32 cellular contexts compared by ENCODE assay signal in genomic region chrX:44876767-44877166, GRCh38. TPM values are rescaled to one million over a fixed set of nuclear protein-coding genes. Genes with fewer than 3 reads are reported as not detected.
DNase-seq lines count a peak whose midpoint lies in the region; ATAC-seq, FAIRE-seq and TF ChIP-seq lines count a peak whose summit lies in the region.
"Had no signal": no experiment of that assay in that cellular context is flagged by ENCODE, and none has a peak within 500 bp of the region (broad histone marks: within the 10 kb centered on the region; RNA-seq: fewer than 3 reads in every experiment).

No MANE protein-coding gene starts in this region.

- intact Hi-C loops in CD4-positive, alpha-beta T cell (cut with DNase I, micrococcal nuclease), result loop anchor here (10.0 kb wide), 4 partner anchors 48 to 332 kb away; partner anchors contain the start of gene FUNDC1 (in 1 of the 2)
- intact Hi-C loops in adrenal gland (cut with DNase I), result no loop called here

- POLR2A ChIA-PET in CD4-positive, alpha-beta T cell (lab: Charles Lee), result no interaction called here
- POLR2A ChIA-PET in naive thymus-derived CD8-positive, alpha-beta T cell (lab: Charles Lee), result no interaction called here

- no peak for DNase-seq in CD4-positive, alpha-beta T cell
- DNase-seq in GM19239 (ENCODE audit: insufficient read length, low spot score), result no peak
- DNase-seq in adipocyte (ENCODE audit: low read depth), result no peak
- DNase-seq in naive thymus-derived CD8-positive, alpha-beta T cell, result no peak
- no peak for DNase-seq in NK-92 treated with Interleukin-12 subunit alpha and Interleukin-12 subunit beta, amount 100 ng/mL, for 24 hours (lab: John Stamatoyannopoulos, UW)
- no peak for DNase-seq in adrenal gland
- DNase-seq: activated CD4-positive, alpha-beta T cell treated with anti-CD3 and anti-CD28 coated beads, Interleukin-2, amount 50 U/mL, for 1 hour; activated naive CD4-positive, alpha-beta T cell treated with anti-CD3 and anti-CD28 coated beads for 36 hours; activated T-cell treated with anti-CD3 and anti-CD28 coated beads, Interleukin-2, amount 50 U/mL, for 4 hours; aorta; cortex of kidney; NCI-H1417 treated with DMSO at 0.1 percent for 48 hours; NCI-H2107; NCI-H446; stimulated activated naive CD8-positive, alpha-beta T cell treated with anti-CD3 and anti-CD28 coated beads, Interleukin-15, Interleukin-2, amounts not matched to agents 100 U/mL and 50 U/mL, for 24 hours; T-helper 9 cell; uterus; WERI-Rb-1 had no signal

- no peak for ATAC-seq in CD4-positive, alpha-beta T cell (ENCODE audit: poor library complexity)
- no peak for ATAC-seq in naive thymus-derived CD8-positive, alpha-beta T cell
- no peak for ATAC-seq in HG03095 (IDR thresholded peaks at IDR 0.05; ENCODE audit: unreplicated experiment)
- no peak for ATAC-seq in HG03175 (IDR thresholded peaks at IDR 0.05; ENCODE audit: unreplicated experiment)
- ATAC-seq: activated T-cell treated with anti-CD3 and anti-CD28 coated beads, Interleukin-2, amount 50 U/mL, for 4 hours; HCT116; stimulated activated naive CD8-positive, alpha-beta T cell treated with anti-CD3 and anti-CD28 coated beads, Interleukin-15, Interleukin-2, amounts not matched to agents 100 U/mL and 50 U/mL, for 24 hours had no signal

- H3K4me1 Mint-ChIP-seq in CD4-positive, alpha-beta T cell (ENCODE audit: low read depth), result peaks cover 51% of the 10 kb centered on the region
- H3K4me1 Mint-ChIP-seq in naive thymus-derived CD8-positive, alpha-beta T cell, result peaks cover 3 to 54% (median 24%) of the 10 kb centered on the region in 4 donors

- H3K27ac ChIP-seq in CD4-positive, alpha-beta T cell (ENCODE audit: low read depth, low read length), result no peak overlapping the region
- H3K27ac ChIP-seq in adrenal gland, result no peak overlapping the region
- H3K27ac ChIP-seq: KMS-11, SK-N-MC, thoracic aorta, WERI-Rb-1 had no signal

- H3K9me3 ChIP-seq in CD4-positive, alpha-beta T cell (ENCODE audit: control insufficient read depth, low read length), result no peaks in the 10 kb centered on the region
- H3K9me3 ChIP-seq in adipocyte (ENCODE audit: control insufficient read depth, low read length) (no peaks in the 10 kb centered on the region), adrenal gland (replicated peaks in 1 of 3) (no peaks in the 10 kb centered on the region)
- H3K9me3 ChIP-seq: thoracic aorta, uterus had no signal

- H3K4me3 ChIP-seq in adipocyte (ENCODE audit: low read length) (peak overlapping the region; percentile 60), adrenal gland (no peak overlapping the region)

- no peaks in the 10 kb centered on the region for H3K27me3 Mint-ChIP-seq in CD4-positive, alpha-beta T cell
- H3K27me3 Mint-ChIP-seq in naive thymus-derived CD8-positive, alpha-beta T cell, result no peaks in the 10 kb centered on the region
- H3K27me3 Mint-ChIP-seq: memory B cell had no signal

- H3K27ac Mint-ChIP-seq in CD4-positive, alpha-beta T cell, result peak overlapping the region; percentile 44
- H3K27ac Mint-ChIP-seq in naive thymus-derived CD8-positive, alpha-beta T cell, result no peak overlapping the region
- H3K27ac Mint-ChIP-seq: activated naive CD4-positive, alpha-beta T cell treated with anti-CD3 and anti-CD28 coated beads for 36 hours; memory B cell had no signal

- H3K9ac ChIP-seq in adipocyte (ENCODE audit: low read length), result no peak overlapping the region
- H3K9ac ChIP-seq: KMS-11 had no signal

- no peak for TF ChIP-seq POLR2A in adrenal gland (IDR thresholded peaks at IDR 0.05)

- H3K4me3 Mint-ChIP-seq in CD4-positive, alpha-beta T cell, result peak overlapping the region; percentile 77
- H3K4me3 Mint-ChIP-seq in naive thymus-derived CD8-positive, alpha-beta T cell, result peak overlapping the region in 8 of 10 donors; percentile 6 to 80 (median 30)

- peaks cover 11% of the 10 kb centered on the region for H3K36me3 Mint-ChIP-seq in CD4-positive, alpha-beta T cell (ENCODE audit: low read depth)
- H3K36me3 Mint-ChIP-seq in naive thymus-derived CD8-positive, alpha-beta T cell, result no peaks in the 10 kb centered on the region

- TF ChIP-seq CTCF in CD4-positive, alpha-beta T cell (IDR thresholded peaks at IDR 0.05), result no peak
- no peak for TF ChIP-seq CTCF in adrenal gland (IDR thresholded peaks at IDR 0.05)

- CTCF ChIA-PET in CD4-positive, alpha-beta T cell (lab: Charles Lee), result interaction anchor here (1.5 kb wide), 1 partner anchor 40 kb away, joined by 4 read pairs; no protein-coding TSS in a partner anchor

- H3K36me3 ChIP-seq in adipocyte (ENCODE audit: control insufficient read depth, insufficient read depth, low read length, severe bottlenecking) (no peaks in the 10 kb centered on the region), adrenal gland (replicated peaks in 1 of 2) (no peaks in the 10 kb centered on the region)
- H3K36me3 ChIP-seq: thoracic aorta, uterus had no signal

- peaks cover 22% of the 10 kb centered on the region for H3K4me1 ChIP-seq in adipocyte (ENCODE audit: control insufficient read depth, insufficient read depth, low read length)
- H3K4me1 ChIP-seq in adrenal gland (replicated peaks in 1 of 2), result peaks cover 5 to 45% of the 10 kb centered on the region in 2 donors
- H3K4me1 ChIP-seq: foreskin keratinocyte had no signal

- peak; percentile 76 for FAIRE-seq in GM19239 (lab: Jason Lieb, UNC)
- FAIRE-seq: HTR-8/SVneo had no signal

- 82 to 90% (median 85%) methylated on average over 19 of the region's 19 CpGs for WGBS in adrenal gland, 4 donors

- H3K27me3 ChIP-seq in CD4-positive, alpha-beta T cell (ENCODE audit: control insufficient read depth, insufficient read depth, low read length), result no peaks in the 10 kb centered on the region
- H3K27me3 ChIP-seq in adipocyte (replicated peaks; ENCODE audit: control insufficient read depth, insufficient read depth, low read length) (no peaks in the 10 kb centered on the region), adrenal gland (no peaks in the 10 kb centered on the region)
- H3K27me3 ChIP-seq: foreskin keratinocyte, uterus had no signal

- H3K9me3 Mint-ChIP-seq in CD4-positive, alpha-beta T cell, result no peaks in the 10 kb centered on the region
- H3K9me3 Mint-ChIP-seq in naive thymus-derived CD8-positive, alpha-beta T cell, result no peaks in the 10 kb centered on the region
- H3K9me3 Mint-ChIP-seq: activated naive CD4-positive, alpha-beta T cell treated with anti-CD3 and anti-CD28 coated beads for 36 hours; activated T-cell treated with anti-CD3 and anti-CD28 coated beads, Interleukin-2, amount 50 U/mL, for 4 hours; memory B cell had no signal

RNA-seq across cellular contexts. Expression of gene KDM6A, which starts 3.8 kb away (rescaled TPM):
- 10 to 100 TPM; 59.6 to 63.9 TPM for total RNA-seq in CD4-positive, alpha-beta T cell
- 10 to 100 TPM; 44.5 to 47.2 TPM for total RNA-seq in naive thymus-derived CD8-positive, alpha-beta T cell
- polyA plus RNA-seq in naive thymus-derived CD8-positive, alpha-beta T cell, result 10 to 100 TPM; 11.5 to 17.2 (median 15.2) TPM
- total RNA-seq in adrenal gland, result 10 to 100 TPM; 20.1 to 37.9 (median 27.3) TPM
- polyA plus RNA-seq in adrenal gland, result 10 to 100 TPM in 2 of 3 donors, 1 to 10 TPM in 1; 4.1 to 16.5 (median 15.8) TPM

RNA-seq across cellular contexts. Expression of gene DUSP21, which starts 32.9 kb away (rescaled TPM):
- not detected for total RNA-seq in CD4-positive, alpha-beta T cell
- not detected for total RNA-seq in naive thymus-derived CD8-positive, alpha-beta T cell
- polyA plus RNA-seq in naive thymus-derived CD8-positive, alpha-beta T cell, result not detected
- total RNA-seq in adrenal gland, result not detected
- not detected for polyA plus RNA-seq in adrenal gland
- total RNA-seq: activated naive CD4-positive, alpha-beta T cell treated with anti-CD3 and anti-CD28 coated beads for 36 hours; activated T-cell treated with anti-CD3 and anti-CD28 coated beads, Interleukin-2, amount 50 U/mL, for 4 hours; aorta; cardiac septum; foreskin keratinocyte; OCI-LY7; omental fat pad; thoracic aorta; uterus had no signal
- polyA plus RNA-seq: aorta, CD14-positive monocyte, esophagus, foreskin keratinocyte had no signal

Comparison
In these comparisons a context has a peak if more than half of its experiments do, and no peak if none do; other contexts are left out.
1. intact Hi-C loops: an anchor here in CD4-positive, alpha-beta T cell (10.0 kb wide); none called in adrenal gland.